Comparison of ENCODE assay signal across 11 cellular contexts in the genomic region with DNA sequence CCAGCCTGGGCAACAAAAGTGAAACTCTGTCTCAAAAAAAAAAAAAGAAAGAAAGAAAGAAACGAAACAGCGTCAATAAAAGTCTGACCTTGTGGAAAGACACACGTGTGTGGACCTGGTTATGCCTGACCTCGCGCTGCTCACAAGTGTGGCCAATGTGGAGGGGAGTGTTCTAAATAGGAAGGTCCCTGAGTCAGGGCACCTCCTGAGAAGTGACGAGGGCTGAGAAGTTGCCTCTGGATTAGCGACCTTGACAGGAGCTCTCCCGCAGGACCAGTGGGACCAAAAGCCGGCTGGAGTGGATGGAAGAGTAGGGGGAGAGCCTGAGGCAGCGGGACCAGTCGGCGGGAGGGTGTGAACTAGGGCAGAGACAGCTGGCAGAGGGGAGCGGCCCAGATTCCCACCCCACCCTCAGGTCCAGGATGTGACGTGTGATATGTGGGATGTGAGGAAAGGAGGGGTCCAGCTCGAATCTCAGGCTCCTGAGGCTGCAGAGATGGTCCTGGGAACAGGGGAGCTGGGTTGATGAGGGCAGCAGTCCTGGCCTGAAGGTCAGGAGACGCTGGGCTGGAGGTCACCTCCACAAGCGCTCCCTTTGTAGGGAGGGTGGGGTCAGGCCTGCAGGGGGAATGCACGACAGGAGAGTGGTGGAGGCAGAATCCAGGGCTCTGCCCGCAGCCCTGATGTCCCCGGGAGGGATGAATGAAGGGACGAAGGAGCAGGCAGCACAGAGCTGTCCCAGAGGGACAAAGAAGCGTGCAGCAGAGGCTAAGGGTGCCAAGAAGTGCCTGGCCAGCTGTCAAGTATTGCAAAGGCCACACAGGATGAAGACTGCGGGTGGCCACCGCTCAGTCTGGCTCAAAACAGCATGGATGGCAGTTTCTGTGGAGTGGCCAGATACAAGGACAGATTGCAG. TPM values are rescaled to one million over a fixed set of nuclear protein-coding genes. Genes with fewer than 3 reads are reported as not detected.
DNase-seq lines count a peak whose midpoint lies in the region; ATAC-seq and TF ChIP-seq lines count a peak whose summit lies in the region.
"Had no signal": no experiment of that assay in that cellular context is flagged by ENCODE, and none has a peak within 500 bp of the region (broad histone marks: within the 10 kb centered on the region; RNA-seq: fewer than 3 reads in every experiment).

No MANE protein-coding gene starts in this region.

- TF ChIP-seq POLR2A in esophagus squamous epithelium (IDR thresholded peaks at IDR 0.05): no peak

- peaks cover 34% of the 10 kb centered on the region for H3K36me3 ChIP-seq in CD4-positive, alpha-beta memory T cell (ENCODE audit: insufficient read depth, low read length)
- H3K36me3 ChIP-seq in esophagus squamous epithelium: peaks cover 6 to 28% (median 9%) of the 10 kb centered on the region in 3 donors

- no peak for ATAC-seq in HG03571 (IDR thresholded peaks at IDR 0.05; ENCODE audit: unreplicated experiment)

- peaks cover 0 to 5% (median 0%) of the 10 kb centered on the region in 8 donors for H3K9me3 Mint-ChIP-seq in CD4-positive, alpha-beta memory T cell
- H3K9me3 Mint-ChIP-seq in nephron progenitor cell: no peaks in the 10 kb centered on the region
- H3K9me3 Mint-ChIP-seq in mesothelial cell of epicardium: no peaks in the 10 kb centered on the region

- POLR2A ChIA-PET in CD4-positive, alpha-beta memory T cell (lab: Charles Lee; ENCODE audit: partially characterized antibody): interaction anchor here (0.8 to 8.4 kb wide), 4 partner anchors 20 to 92 kb away, joined by 3 to 50 read pairs (median 5); a partner anchor contains a TSS

- H3K4me3 Mint-ChIP-seq in CD4-positive, alpha-beta memory T cell: no peak overlapping the region
- H3K4me3 Mint-ChIP-seq in nephron progenitor cell (no peak overlapping the region), mesothelial cell of epicardium (no peak overlapping the region)

- no peak for DNase-seq in CD4-positive, alpha-beta memory T cell
- DNase-seq in NCI-H524 treated with DMSO at 0.1 percent for 48 hours (lab: John Stamatoyannopoulos, UW): peak; percentile 42
- no peak for DNase-seq in esophagus squamous epithelium (lab: John Stamatoyannopoulos, UW)
- no peak for DNase-seq in nephron progenitor cell
- DNase-seq in T-helper 9 cell: no peak
- no peak for DNase-seq in NCI-H526 treated with DMSO at 0.1 percent for 48 hours (lab: John Stamatoyannopoulos, UW)
- DNase-seq in mesothelial cell of epicardium (ENCODE audit: low spot score in 2 of 2, unreplicated experiment in 2 of 2): no peak
- DNase-seq: activated CD4-positive, CD25-positive, alpha-beta regulatory T cell; DMS79 had no signal

- WGBS in esophagus squamous epithelium, 2 donors: 57 to 69% methylated on average over 13 to 23 of the region's 24 CpGs

- H3K4me1 ChIP-seq in CD4-positive, alpha-beta memory T cell (ENCODE audit: insufficient read depth, low read length): peaks cover 10% of the 10 kb centered on the region
- H3K4me1 ChIP-seq in esophagus squamous epithelium: peaks cover 10 to 30% (median 24%) of the 10 kb centered on the region in 3 donors

- H3K27ac Mint-ChIP-seq in CD4-positive, alpha-beta memory T cell: peak overlapping the region; percentile 19 to 89 (median 72)
- H3K27ac Mint-ChIP-seq in nephron progenitor cell: peak overlapping the region; percentile 82
- H3K27ac Mint-ChIP-seq in mesothelial cell of epicardium: no peak overlapping the region

- H3K27me3 Mint-ChIP-seq in CD4-positive, alpha-beta memory T cell: no peaks in the 10 kb centered on the region
- H3K27me3 Mint-ChIP-seq in nephron progenitor cell (ENCODE audit: low read depth, poor library complexity) (peaks cover 27% of the 10 kb centered on the region), mesothelial cell of epicardium (ENCODE audit: low read depth) (peaks cover 11% of the 10 kb centered on the region)

- H3K9me3 ChIP-seq in CD4-positive, alpha-beta memory T cell (ENCODE audit: control insufficient read depth in 1 of 2, low read length in 2 of 2): no peaks in the 10 kb centered on the region
- no peaks in the 10 kb centered on the region for H3K9me3 ChIP-seq in esophagus squamous epithelium

- no peaks in the 10 kb centered on the region for H3K27me3 ChIP-seq in CD4-positive, alpha-beta memory T cell (ENCODE audit: insufficient read depth, low read length)
- H3K27me3 ChIP-seq in esophagus squamous epithelium: peaks cover 0 to 5% (median 0%) of the 10 kb centered on the region in 4 donors

- H3K36me3 Mint-ChIP-seq in CD4-positive, alpha-beta memory T cell: peaks cover 18 to 43% of the 10 kb centered on the region in 2 donors
- H3K36me3 Mint-ChIP-seq in nephron progenitor cell (ENCODE audit: low read depth) (peaks cover 22% of the 10 kb centered on the region), mesothelial cell of epicardium (peaks cover 2% of the 10 kb centered on the region)

- TF ChIP-seq CTCF in esophagus squamous epithelium (IDR thresholded peaks at IDR 0.05) (no peak), nephron progenitor cell (IDR thresholded peaks at IDR 0.05) (no peak), mesothelial cell of epicardium (IDR thresholded peaks at IDR 0.05; ENCODE audit: unreplicated experiment) (no peak)

- H3K4me1 Mint-ChIP-seq in CD4-positive, alpha-beta memory T cell: peaks cover 18 to 32% (median 21%) of the 10 kb centered on the region in 4 donors
- H3K4me1 Mint-ChIP-seq in nephron progenitor cell (peaks cover 17% of the 10 kb centered on the region), mesothelial cell of epicardium (peaks cover 11% of the 10 kb centered on the region)

- intact Hi-C loops in CD4-positive, alpha-beta memory T cell (cut with micrococcal nuclease): no loop called here
- intact Hi-C loops in esophagus squamous epithelium (cut with DNase I): no loop called here

- CTCF ChIA-PET in CD4-positive, alpha-beta memory T cell (lab: Charles Lee; ENCODE audit: partially characterized antibody): interaction anchor here (1.1 to 2.2 kb wide), 4 partner anchors 16 to 96 kb away, joined by 3 to 11 read pairs (median 3); no protein-coding TSS in a partner anchor

- no peak overlapping the region for H3K27ac ChIP-seq in CD4-positive, alpha-beta memory T cell (ENCODE audit: low read depth, low read length)
- H3K27ac ChIP-seq in esophagus squamous epithelium: no peak overlapping the region

- no peak overlapping the region for H3K4me3 ChIP-seq in CD4-positive, alpha-beta memory T cell (ENCODE audit: low read length in 2 of 2)
- peak overlapping the region in 3 of 4 donors; percentile 10 to 35 (median 15) for H3K4me3 ChIP-seq in esophagus squamous epithelium
- H3K4me3 ChIP-seq: lung had no signal

RNA-seq across cellular contexts. Expression of a gene that starts 24.8 kb away (rescaled TPM):
- 10 to 100 TPM; 10.6 to 10.8 TPM for total RNA-seq in CD4-positive, alpha-beta memory T cell
- 1 to 10 TPM; 3.0 to 8.3 TPM for polyA plus RNA-seq in CD4-positive, alpha-beta memory T cell
- total RNA-seq in esophagus squamous epithelium (10 to 100 TPM in 2 of 4 donors, 1 to 10 TPM in 2; 4.0 to 17.5 (median 10.2) TPM), mesothelial cell of epicardium (0.79 to 1.2 TPM (median 1.1 TPM) in 3 replicates)

Comparison
In these comparisons a context has a peak if more than half of its experiments do, and no peak if none do; other contexts are left out.
1. H3K4me3 ChIP-seq: peak in esophagus squamous epithelium (3 of 4); none in CD4-positive, alpha-beta memory T cell (0 of 2).